ENCODE assay signal across 29 cellular contexts in genomic region chr10:70680899-70681730, GRCh38. TPM values are rescaled to one million over a fixed set of nuclear protein-coding genes. Genes with fewer than 3 reads are reported as not detected.
DNase-seq lines count a peak whose midpoint lies in the region; ATAC-seq and TF ChIP-seq lines count a peak whose summit lies in the region.
"Had no signal": no experiment of that assay in that cellular context is flagged by ENCODE, and none has a peak within 500 bp of the region (broad histone marks: within the 10 kb centered on the region; RNA-seq: fewer than 3 reads in every experiment).

No MANE protein-coding gene starts in this region.

- peak overlapping the region; percentile 9 for H3K27ac ChIP-seq in mesenchymal stem cell (ENCODE audit: low read length, poor library complexity, severe bottlenecking)
- H3K27ac ChIP-seq: brain microvascular endothelial cell, right lobe of liver had no signal

- WGBS in mesenchymal stem cell: 70% methylated on average over 5 of the region's 11 CpGs

- no peak overlapping the region for H2AK5ac ChIP-seq in mesenchymal stem cell (ENCODE audit: low read length, severe bottlenecking)

- H3K27me3 Mint-ChIP-seq in stimulated activated naive B cell treated with anti-CD40 and anti-IgM and Interleukin-4, amounts not matched to agents 10 μg/mL and 1 μg/mL and 100 μg/mL, for 72 hours: peaks cover 3 to 5% of the 10 kb centered on the region in 2 donors

- no peak overlapping the region for H3K4me2 ChIP-seq in mesenchymal stem cell (ENCODE audit: low read length, poor library complexity, severe bottlenecking)

- peak; percentile 40 for DNase-seq in NCI-H1694 treated with DMSO at 0.1 percent for 48 hours (lab: John Stamatoyannopoulos, UW)
- DNase-seq in NCI-H1694 (lab: John Stamatoyannopoulos, UW): no peak
- DNase-seq in mesenchymal stem cell: no peak
- DNase-seq in stimulated activated naive B cell treated with anti-CD40 and anti-IgM and Interleukin-4, amounts not matched to agents 10 μg/mL and 1 μg/mL and 100 μg/mL, for 72 hours: no peak
- DNase-seq in NCI-H510A (lab: John Stamatoyannopoulos, UW): no peak
- no peak for DNase-seq in retina
- DNase-seq: 8988T; activated CD4-positive, alpha-beta memory T cell treated with anti-CD3 and anti-CD28 coated beads for 36 hours; activated CD8-positive, alpha-beta memory T cell treated with anti-CD3 and anti-CD28 coated beads, Interleukin-2, amount 50 U/mL, for 4 hours; activated naive CD4-positive, alpha-beta T cell treated with anti-CD3 and anti-CD28 coated beads for 36 hours; brain microvascular endothelial cell; effector CD8-positive, alpha-beta T cell; GOT3; head of caudate nucleus; kidney; MM.1S; NCI-H2171; NCI-H524 treated with DMSO at 0.1 percent for 48 hours; SIG-M5; stimulated activated CD4-positive, alpha-beta T cell treated with anti-CD3 and anti-CD28 coated beads, Interleukin-12 subunit alpha, Interleukin-12 subunit beta, amount 100 ng/mL, for 4 hours; stimulated activated CD4-positive, alpha-beta T cell treated with anti-CD3 and anti-CD28 coated beads, Interleukin-4, amount 100 ng/mL, for 24 hours; T-helper 1 cell had no signal

- no peak overlapping the region for H3K4me3 ChIP-seq in mesenchymal stem cell (ENCODE audit: insufficient read depth in 1 of 2, low read depth in 1 of 2, low read length in 2 of 2)
- H3K4me3 ChIP-seq: GM12878, right lobe of liver had no signal

- H3K4me3 Mint-ChIP-seq in stimulated activated naive B cell treated with anti-CD40 and anti-IgM and Interleukin-4, amounts not matched to agents 10 μg/mL and 1 μg/mL and 100 μg/mL, for 72 hours: no peak overlapping the region
- H3K4me3 Mint-ChIP-seq: activated CD4-positive, alpha-beta memory T cell treated with anti-CD3 and anti-CD28 coated beads for 36 hours; activated naive CD4-positive, alpha-beta T cell treated with anti-CD3 and anti-CD28 coated beads for 36 hours; activated T-helper 1 cell treated with anti-CD3 and anti-CD28 coated beads, Interleukin-12 subunit alpha, Interleukin-12 subunit beta, Interleukin-2, Interleukin-4 antibody, amounts not matched to agents 30 ng/mL and 10 ng/mL and 1 ng/mL, durations not matched to agents 14 hours and 24 hours and 36 hours; stimulated activated memory B cell treated with anti-CD40 and anti-IgM and Interleukin-4, amounts not matched to agents 10 μg/mL and 1 μg/mL and 100 μg/mL, for 72 hours had no signal

- H3K4ac ChIP-seq in mesenchymal stem cell (ENCODE audit: low read depth in 1 of 2, low read length in 2 of 2): no peak overlapping the region

- no peak overlapping the region for H2BK12ac ChIP-seq in mesenchymal stem cell (ENCODE audit: low read length in 2 of 2)

- H3K27ac Mint-ChIP-seq in stimulated activated naive B cell treated with anti-CD40 and anti-IgM and Interleukin-4, amounts not matched to agents 10 μg/mL and 1 μg/mL and 100 μg/mL, for 72 hours: peak overlapping the region; percentile 43
- H3K27ac Mint-ChIP-seq: activated CD4-positive, alpha-beta memory T cell treated with anti-CD3 and anti-CD28 coated beads for 36 hours; activated naive CD4-positive, alpha-beta T cell treated with anti-CD3 and anti-CD28 coated beads for 36 hours; activated T-helper 1 cell treated with anti-CD3 and anti-CD28 coated beads, Interleukin-12 subunit alpha, Interleukin-12 subunit beta, Interleukin-2, Interleukin-4 antibody, amounts not matched to agents 30 ng/mL and 10 ng/mL and 1 ng/mL, durations not matched to agents 14 hours and 24 hours and 36 hours; stimulated activated memory B cell treated with anti-CD40 and anti-IgM and Interleukin-4, amounts not matched to agents 10 μg/mL and 1 μg/mL and 100 μg/mL, for 72 hours had no signal

- peaks cover 59% of the 10 kb centered on the region for H3K4me1 ChIP-seq in mesenchymal stem cell (ENCODE audit: control insufficient read depth, insufficient read depth, low read depth, low read length)

- no peak overlapping the region for H4K8ac ChIP-seq in mesenchymal stem cell (ENCODE audit: low read length)

- ATAC-seq in SK-N-SH treated with all-trans-retinoic acid at 6 μM for 48 hours: no peak
- no peak for ATAC-seq in stimulated activated naive B cell treated with anti-CD40 and anti-IgM and Interleukin-4, amounts not matched to agents 10 μg/mL and 1 μg/mL and 100 μg/mL, for 72 hours (replicated peaks)
- no peak for ATAC-seq in HG02884 (IDR thresholded peaks at IDR 0.05; ENCODE audit: unreplicated experiment)
- ATAC-seq: GM12878; Panc1; right lobe of liver; stimulated activated memory B cell treated with anti-CD40 and anti-IgM and Interleukin-4, amounts not matched to agents 10 μg/mL and 1 μg/mL and 100 μg/mL, for 72 hours had no signal

- H2BK5ac ChIP-seq in mesenchymal stem cell (ENCODE audit: low read depth, low read length, poor library complexity, severe bottlenecking): no peak overlapping the region

- no peaks in the 10 kb centered on the region for H3K27me3 ChIP-seq in mesenchymal stem cell (ENCODE audit: control insufficient read depth in 1 of 2, insufficient read depth in 1 of 2, low read length in 2 of 2)
- H3K27me3 ChIP-seq: brain microvascular endothelial cell, right lobe of liver had no signal

- H3K36me3 ChIP-seq in mesenchymal stem cell (ENCODE audit: control insufficient read depth in 1 of 2, insufficient read depth in 2 of 2, low read depth in 1 of 2, low read length in 2 of 2): peaks cover 35 to 61% of the 10 kb centered on the region in 2 experiments
- H3K36me3 ChIP-seq: brain microvascular endothelial cell, right lobe of liver had no signal

- H2BK15ac ChIP-seq in mesenchymal stem cell (ENCODE audit: low read depth, poor library complexity, severe bottlenecking): no peak overlapping the region

- no peaks in the 10 kb centered on the region for H3K9me3 ChIP-seq in mesenchymal stem cell (ENCODE audit: control insufficient read depth, low read length)
- H3K9me3 ChIP-seq: right lobe of liver had no signal

- no peak overlapping the region for H3K23ac ChIP-seq in mesenchymal stem cell (ENCODE audit: low read length in 2 of 2)

- no peaks in the 10 kb centered on the region for H3K9me3 Mint-ChIP-seq in stimulated activated naive B cell treated with anti-CD40 and anti-IgM and Interleukin-4, amounts not matched to agents 10 μg/mL and 1 μg/mL and 100 μg/mL, for 72 hours
- H3K9me3 Mint-ChIP-seq: activated CD4-positive, alpha-beta memory T cell treated with anti-CD3 and anti-CD28 coated beads for 36 hours; activated naive CD4-positive, alpha-beta T cell treated with anti-CD3 and anti-CD28 coated beads for 36 hours; activated T-helper 1 cell treated with anti-CD3 and anti-CD28 coated beads, Interleukin-12 subunit alpha, Interleukin-12 subunit beta, Interleukin-2, Interleukin-4 antibody, amounts not matched to agents 30 ng/mL and 10 ng/mL and 1 ng/mL, durations not matched to agents 14 hours and 24 hours and 36 hours; stimulated activated memory B cell treated with anti-CD40 and anti-IgM and Interleukin-4, amounts not matched to agents 10 μg/mL and 1 μg/mL and 100 μg/mL, for 72 hours had no signal

- H3K4me1 Mint-ChIP-seq in stimulated activated naive B cell treated with anti-CD40 and anti-IgM and Interleukin-4, amounts not matched to agents 10 μg/mL and 1 μg/mL and 100 μg/mL, for 72 hours: peaks cover 8 to 11% of the 10 kb centered on the region in 2 donors

- peaks cover 22% of the 10 kb centered on the region for H3K79me1 ChIP-seq in mesenchymal stem cell (replicated peaks; ENCODE audit: low read length, poor library complexity, severe bottlenecking)

- H3K18ac ChIP-seq in mesenchymal stem cell (ENCODE audit: low read depth in 1 of 2, low read length in 2 of 2): no peak overlapping the region

- H3K14ac ChIP-seq in mesenchymal stem cell (ENCODE audit: low read length in 2 of 2): no peak overlapping the region

- no peak overlapping the region for H3K9ac ChIP-seq in mesenchymal stem cell (ENCODE audit: low read length)

- no peak overlapping the region for H4K91ac ChIP-seq in mesenchymal stem cell (ENCODE audit: low read length)

- no peak overlapping the region for H2BK120ac ChIP-seq in mesenchymal stem cell (ENCODE audit: low read depth, low read length)

- no peak overlapping the region for H2AFZ ChIP-seq in mesenchymal stem cell (ENCODE audit: low read depth, low read length)

- H3K36me3 Mint-ChIP-seq in stimulated activated naive B cell treated with anti-CD40 and anti-IgM and Interleukin-4, amounts not matched to agents 10 μg/mL and 1 μg/mL and 100 μg/mL, for 72 hours: no peaks in the 10 kb centered on the region
- H3K36me3 Mint-ChIP-seq: activated CD4-positive, alpha-beta memory T cell treated with anti-CD3 and anti-CD28 coated beads for 36 hours; stimulated activated memory B cell treated with anti-CD40 and anti-IgM and Interleukin-4, amounts not matched to agents 10 μg/mL and 1 μg/mL and 100 μg/mL, for 72 hours had no signal

TF ChIP-seq in SK-N-SH treated with all-trans-retinoic acid at 6 μM for 48 hours, 23 proteins besides CTCF, POLR2A, EP300 and RAD21:
- TF ChIP-seq ZFP3 (CRISPR knock-in tag; IDR thresholded peaks at IDR 0.05) (peak; percentile 87; the same call in 1 of the 2 replicates), GLIS3 (CRISPR knock-in tag; IDR thresholded peaks at IDR 0.05) (no peak)
TF ChIP-seq in SK-N-SH treated with all-trans-retinoic acid at 6 μM for 48 hours: peak in this region for 1.

RNA-seq across cellular contexts. Expression of gene ADAMTS14, which starts 8.8 kb away (rescaled TPM):
- polyA plus RNA-seq in mesenchymal stem cell (2013, experiment 1 of 2): 1.3 TPM
- 1.3 TPM for polyA plus RNA-seq in mesenchymal stem cell (2013, experiment 2 of 2)
